26 cellular contexts compared by ENCODE assay signal in genomic region chr7:29853072-29853471, GRCh38. TPM values are rescaled to one million over a fixed set of nuclear protein-coding genes. Genes with fewer than 3 reads are reported as not detected.
DNase-seq lines count a peak whose midpoint lies in the region; ATAC-seq and TF ChIP-seq lines count a peak whose summit lies in the region.
"Had no signal": no experiment of that assay in that cellular context is flagged by ENCODE, and none has a peak within 500 bp of the region (broad histone marks: within the 10 kb centered on the region; RNA-seq: fewer than 3 reads in every experiment).

No MANE protein-coding gene starts in this region.

- DNase-seq in left ventricle myocardium superior (no peak), cardiac septum (ENCODE audit: low spot score) (no peak), RPMI8226 (peak; percentile 47), left kidney (ENCODE audit: low read depth, low spot score) (peak; percentile 19), aorta (no peak), OCI-M2 (lab: John Stamatoyannopoulos, UW; ENCODE audit: unreplicated experiment) (no peak), tibial nerve (ENCODE audit: low spot score in 2 of 2) (no peak)
- DNase-seq in CD8-positive, alpha-beta memory T cell = no peak
- DNase-seq: activated CD4-positive, alpha-beta T cell treated with anti-CD3 and anti-CD28 coated beads, Interleukin-2, amount 50 U/mL, for 4 hours; activated effector memory CD4-positive, alpha-beta T cell treated with anti-CD3 and anti-CD28 coated beads, Interleukin-2, amount 50 U/mL, for 16 hours; CD8-positive, alpha-beta T cell; EL; hippocampal formation; naive thymus-derived CD4-positive, alpha-beta T cell; NCI-H1092 treated with DMSO at 0.1 percent for 48 hours; NCI-H226; NK-92 treated with Interleukin-12 subunit alpha and Interleukin-12 subunit beta, amount 100 ng/mL, for 24 hours; sigmoid colon; stimulated activated naive CD8-positive, alpha-beta T cell treated with anti-CD3 and anti-CD28 coated beads, Interleukin-15, Interleukin-2, amounts not matched to agents 100 U/mL and 50 U/mL, for 24 hours; transverse colon; WERI-Rb-1 had no signal

- no peak for TF ChIP-seq EP300 in tibial nerve (IDR thresholded peaks at IDR 0.05)

- H3K4me3 ChIP-seq in aorta (ENCODE audit: low read length in 2 of 2) = no peak overlapping the region
- H3K4me3 ChIP-seq in CD8-positive, alpha-beta memory T cell (ENCODE audit: low read length) = no peak overlapping the region
- H3K4me3 ChIP-seq in tibial nerve = no peak overlapping the region
- H3K4me3 ChIP-seq: cardiac muscle cell, sigmoid colon, SK-N-MC, transverse colon had no signal

- ATAC-seq in left ventricle myocardium superior (peak; percentile 41), aorta (ENCODE audit: low FRiP score) (peak; percentile 11)
- ATAC-seq: CD8-positive, alpha-beta T cell; naive thymus-derived CD4-positive, alpha-beta T cell; stimulated activated naive CD8-positive, alpha-beta T cell treated with anti-CD3 and anti-CD28 coated beads, Interleukin-15, Interleukin-2, amounts not matched to agents 100 U/mL and 50 U/mL, for 24 hours had no signal

- H3K36me3 ChIP-seq in aorta (ENCODE audit: control insufficient read depth in 1 of 2, insufficient read depth in 2 of 2, low read length in 1 of 2) (no peaks in the 10 kb centered on the region), tibial nerve (no peaks in the 10 kb centered on the region)
- H3K36me3 ChIP-seq in CD8-positive, alpha-beta memory T cell (ENCODE audit: insufficient read depth, low read length) = no peaks in the 10 kb centered on the region
- H3K36me3 ChIP-seq: cardiac muscle cell, sigmoid colon, transverse colon, WERI-Rb-1 had no signal

- TF ChIP-seq CTCF in tibial nerve (IDR thresholded peaks at IDR 0.05) = no peak

- TF ChIP-seq POLR2A in tibial nerve (IDR thresholded peaks at IDR 0.05) = no peak

- H3K27ac ChIP-seq in aorta (ENCODE audit: low read depth in 1 of 2, low read length in 2 of 2) (no peak overlapping the region), tibial nerve (no peak overlapping the region)
- no peak overlapping the region for H3K27ac ChIP-seq in CD8-positive, alpha-beta memory T cell (ENCODE audit: low read depth, low read length)
- H3K27ac ChIP-seq: cardiac muscle cell, parathyroid adenoma, sigmoid colon, SK-N-MC, transverse colon, WERI-Rb-1 had no signal

- H3K4me1 Mint-ChIP-seq in CD8-positive, alpha-beta memory T cell = no peaks in the 10 kb centered on the region
- H3K4me1 Mint-ChIP-seq: naive thymus-derived CD4-positive, alpha-beta T cell had no signal

- H3K4me3 Mint-ChIP-seq in CD8-positive, alpha-beta memory T cell = no peak overlapping the region
- H3K4me3 Mint-ChIP-seq: CD8-positive, alpha-beta T cell; dendritic cell treated with granulocyte-macrophage colony-stimulating factor and Interleukin-4, amounts not matched to agents 40 ng/mL and 50 ng/mL, for 4 days; naive thymus-derived CD4-positive, alpha-beta T cell had no signal

- intact Hi-C loops in left ventricle myocardium superior (cut with micrococcal nuclease) = no loop called here
- intact Hi-C loops in cardiac septum (cut with DNase I) = no loop called here
- intact Hi-C loops in aorta (cut with DNase I) = no loop called here

- POLR2A ChIA-PET in CD8-positive, alpha-beta memory T cell (lab: Charles Lee) = no interaction called here

- whole genome bisulfite sequencing in aorta, 2 donors = 77 to 84% methylated on average over 2 of the region's 2 CpGs
- 61 to 70% methylated on average over 2 of the region's 2 CpGs for WGBS in tibial nerve, 2 donors

- peaks cover 15 to 18% of the 10 kb centered on the region in 2 donors for H3K27me3 Mint-ChIP-seq in CD8-positive, alpha-beta memory T cell
- H3K27me3 Mint-ChIP-seq: dendritic cell treated with granulocyte-macrophage colony-stimulating factor and Interleukin-4, amounts not matched to agents 40 ng/mL and 50 ng/mL, for 4 days had no signal

- H3K27me3 ChIP-seq in aorta (ENCODE audit: control insufficient read depth in 1 of 2, insufficient read depth in 2 of 2, low read length in 1 of 2) = peaks cover 0 to 3% of the 10 kb centered on the region in 2 donors
- no peaks in the 10 kb centered on the region for H3K27me3 ChIP-seq in CD8-positive, alpha-beta memory T cell (ENCODE audit: insufficient read depth, low read length, poor library complexity, severe bottlenecking)
- no peaks in the 10 kb centered on the region for H3K27me3 ChIP-seq in tibial nerve
- H3K27me3 ChIP-seq: sigmoid colon, transverse colon had no signal

- CTCF ChIA-PET in CD8-positive, alpha-beta memory T cell (lab: Charles Lee) = no interaction called here

- H3K36me3 Mint-ChIP-seq in CD8-positive, alpha-beta memory T cell = no peaks in the 10 kb centered on the region
- H3K36me3 Mint-ChIP-seq: CD8-positive, alpha-beta T cell; naive thymus-derived CD4-positive, alpha-beta T cell had no signal

- no peaks in the 10 kb centered on the region for H3K9me3 ChIP-seq in aorta (ENCODE audit: control insufficient read depth, low read length)
- no peaks in the 10 kb centered on the region for H3K9me3 ChIP-seq in CD8-positive, alpha-beta memory T cell (ENCODE audit: low read length)
- H3K9me3 ChIP-seq in tibial nerve = no peaks in the 10 kb centered on the region
- H3K9me3 ChIP-seq: sigmoid colon, transverse colon had no signal

- H3K27ac Mint-ChIP-seq in CD8-positive, alpha-beta memory T cell = no peak overlapping the region
- H3K27ac Mint-ChIP-seq: CD8-positive, alpha-beta T cell; dendritic cell treated with granulocyte-macrophage colony-stimulating factor and Interleukin-4, amounts not matched to agents 40 ng/mL and 50 ng/mL, for 4 days; naive thymus-derived CD4-positive, alpha-beta T cell had no signal

- no peaks in the 10 kb centered on the region for H3K9me3 Mint-ChIP-seq in CD8-positive, alpha-beta memory T cell
- H3K9me3 Mint-ChIP-seq: CD8-positive, alpha-beta T cell; dendritic cell treated with granulocyte-macrophage colony-stimulating factor and Interleukin-4, amounts not matched to agents 40 ng/mL and 50 ng/mL, for 4 days had no signal

- no peaks in the 10 kb centered on the region for H3K4me1 ChIP-seq in aorta (ENCODE audit: control insufficient read depth in 1 of 2, insufficient read depth in 2 of 2, low read length in 2 of 2)
- H3K4me1 ChIP-seq in CD8-positive, alpha-beta memory T cell (ENCODE audit: insufficient read depth, low read length) = no peaks in the 10 kb centered on the region
- H3K4me1 ChIP-seq in tibial nerve = no peaks in the 10 kb centered on the region
- H3K4me1 ChIP-seq: parathyroid adenoma, sigmoid colon, transverse colon had no signal

RNA-seq across cellular contexts. Expression of gene WIPF3, which starts 46.8 kb away (rescaled TPM):
- total RNA-seq in left ventricle myocardium superior (6.2 TPM), cardiac septum (11.6 TPM), aorta (1 to 10 TPM; 2.1 to 2.4 TPM), tibial nerve (1 to 10 TPM; 2.4 to 4.2 (median 3.7) TPM)
- 1 to 10 TPM; 3.4 to 4.3 TPM for polyA plus RNA-seq in aorta
- not detected for total RNA-seq in CD8-positive, alpha-beta memory T cell
- polyA plus RNA-seq in CD8-positive, alpha-beta memory T cell = not detected
- total RNA-seq: CD8-positive, alpha-beta T cell; T-helper 2 cell treated with Interferon-gamma antibody and Interleukin-4, amounts not matched to agents 100 ng/mL and 5 ng/mL, for 36 hours had no signal
- polyA plus RNA-seq: naive thymus-derived CD4-positive, alpha-beta T cell had no signal

Comparison
In these comparisons a context has a peak if more than half of its experiments do, and no peak if none do; other contexts are left out.
1. DNase-seq: peak in RPMI8226 (single experiment) and left kidney (single experiment); none in left ventricle myocardium superior (single experiment), cardiac septum (single experiment), aorta (0 of 2), OCI-M2 (single experiment), CD8-positive, alpha-beta memory T cell (0 of 5) and tibial nerve (0 of 2).